ENCODE assay signal across 18 cellular contexts in the genomic region with DNA sequence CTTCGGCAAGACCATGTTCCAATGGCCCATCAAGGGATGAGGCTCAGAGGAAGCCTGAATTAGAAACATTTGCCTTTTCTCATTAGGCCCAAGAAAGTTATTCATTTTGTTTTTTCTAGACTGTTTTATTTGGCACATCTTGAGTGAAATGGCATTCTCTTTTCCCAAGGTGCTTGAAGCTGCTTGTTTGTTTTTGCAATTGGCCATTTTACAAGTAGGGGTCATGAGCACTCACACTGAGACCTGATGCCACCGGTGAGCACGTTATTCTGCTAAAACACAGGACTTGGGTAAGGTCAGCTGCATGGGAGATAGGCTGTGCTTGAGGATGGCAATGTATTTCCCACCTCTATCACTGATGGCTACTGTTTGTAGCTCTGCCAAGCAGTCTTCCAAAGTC.
DNase-seq lines count a peak whose midpoint lies in the region; ATAC-seq and TF ChIP-seq lines count a peak whose summit lies in the region.
"Had no signal": no experiment of that assay in that cellular context is flagged by ENCODE, and none has a peak within 500 bp of the region (broad histone marks: within the 10 kb centered on the region; RNA-seq: fewer than 3 reads in every experiment).

No MANE protein-coding gene starts in this region.

- no peak overlapping the region for H4K8ac ChIP-seq in trophoblast cell (ENCODE audit: low read depth, low read length)

- TF ChIP-seq CTCF in HEK293 (tag by site-specific recombination; IDR thresholded peaks at IDR 0.05) (no peak), thyroid gland (IDR thresholded peaks at IDR 0.05) (no peak)

- no peak overlapping the region for H3K18ac ChIP-seq in trophoblast cell (ENCODE audit: low read length)

- no CpG with 5 or more reads among the region's 3 CpGs for WGBS in trophoblast cell (ENCODE audit: extremely low coverage, insufficient coverage, insufficient read length)
- WGBS in thyroid gland, 2 donors, result 13 to 21% methylated on average over 3 of the region's 3 CpGs

- CTCF ChIA-PET in HEK293 (lab: Yijun Ruan, JAX), result interaction anchor here (0.6 to 0.7 kb wide), 2 partner anchors 219 to 304 kb away, joined by 4 to 7 read pairs; no protein-coding TSS in a partner anchor

- no peak overlapping the region for H3K14ac ChIP-seq in trophoblast cell (ENCODE audit: low read length)

- H3K9ac ChIP-seq in trophoblast cell (ENCODE audit: low read length), result no peak overlapping the region
- H3K9ac ChIP-seq: BLaER1 had no signal

- in situ Hi-C loops in Caki2 (cut with HindIII; ENCODE audit: low pct_unique_long_range_greater_than_20kb, low sequenced_read_pairs), result no loop called here

- H3K27me3 ChIP-seq in trophoblast cell (ENCODE audit: insufficient read depth, low read length), result no peaks in the 10 kb centered on the region
- no peaks in the 10 kb centered on the region for H3K27me3 ChIP-seq in thyroid gland
- H3K27me3 ChIP-seq: BLaER1 had no signal

- H2AFZ ChIP-seq in trophoblast cell (ENCODE audit: insufficient read depth, low read length, poor library complexity), result no peak overlapping the region

- H2BK12ac ChIP-seq in trophoblast cell (ENCODE audit: low read length), result no peak overlapping the region

- H4K91ac ChIP-seq in trophoblast cell (ENCODE audit: low read depth, low read length), result no peak overlapping the region

- no peak overlapping the region for H4K12ac ChIP-seq in trophoblast cell (ENCODE audit: low read depth, low read length)

- TF ChIP-seq POLR2A in thyroid gland (IDR thresholded peaks at IDR 0.05), result no peak

- no peak for ATAC-seq in GM19452 (IDR thresholded peaks at IDR 0.05; ENCODE audit: unreplicated experiment)
- ATAC-seq: CD8-positive, alpha-beta T cell; GM12878 had no signal

- no peak overlapping the region for H2AK5ac ChIP-seq in trophoblast cell (ENCODE audit: low read length)

- H2BK120ac ChIP-seq in trophoblast cell (ENCODE audit: insufficient read depth, low read length, poor library complexity), result no peak overlapping the region

- peak overlapping the region; percentile 63 for H3K23ac ChIP-seq in trophoblast cell (ENCODE audit: low read length)

- no peak overlapping the region for H3K4ac ChIP-seq in trophoblast cell (ENCODE audit: low read depth, low read length)

- H3K4me3 ChIP-seq in HEK293 (ENCODE audit: low read depth, low read length), result no peak overlapping the region
- H3K4me3 ChIP-seq in trophoblast cell (ENCODE audit: low read depth, low read length), result no peak overlapping the region
- no peak overlapping the region for H3K4me3 ChIP-seq in thyroid gland (replicated peaks in 1 of 3)
- H3K4me3 ChIP-seq: BLaER1, GM12878, HAP-1 had no signal

- intact Hi-C loops in thyroid gland (cut with DNase I), result no loop called here

- H3K27ac ChIP-seq in HEK293 (ENCODE audit: extremely low read depth, low read depth, low read length) (no peak overlapping the region), trophoblast cell (ENCODE audit: low read depth, low read length) (no peak overlapping the region), thyroid gland (no peak overlapping the region)
- H3K27ac ChIP-seq: BLaER1, C4-2B had no signal

- H3K79me1 ChIP-seq in trophoblast cell (ENCODE audit: low read length), result no peaks in the 10 kb centered on the region

- no peaks in the 10 kb centered on the region for H3K9me3 ChIP-seq in HEK293 (ENCODE audit: control insufficient read depth, insufficient read depth, low read depth, low read length)
- H3K9me3 ChIP-seq in trophoblast cell (ENCODE audit: insufficient read depth, low read depth, low read length), result peaks cover 1% of the 10 kb centered on the region
- no peaks in the 10 kb centered on the region for H3K9me3 ChIP-seq in thyroid gland
- H3K9me3 ChIP-seq: BLaER1, Caco-2, HAP-1 had no signal

- DNase-seq in Caki2 (ENCODE audit: low read depth) (peak; percentile 56), trophoblast cell (no peak), thyroid gland (peak; percentile 36 to 42)
- no peak for DNase-seq in activated naive CD4-positive, alpha-beta T cell (lab: John Stamatoyannopoulos, UW)
- DNase-seq: Caco-2; CD4-positive, CD25-positive, alpha-beta regulatory T cell; CD8-positive, alpha-beta T cell; DMS 273 treated with DMSO at 0.1 percent for 48 hours; DMS79; EL; GDM1; GOT3 had no signal

- H3K36me3 ChIP-seq in HEK293 (ENCODE audit: control insufficient read depth in 2 of 2, insufficient read depth in 1 of 2, low read length in 2 of 2) (no peaks in the 10 kb centered on the region), trophoblast cell (ENCODE audit: control insufficient read depth in 1 of 2, insufficient read depth in 2 of 2, low read length in 2 of 2) (no peaks in the 10 kb centered on the region), thyroid gland (no peaks in the 10 kb centered on the region)
- H3K36me3 ChIP-seq: BLaER1, HAP-1 had no signal

- H3K4me1 ChIP-seq in HEK293 (ENCODE audit: control insufficient read depth, insufficient read depth, low read length) (no peaks in the 10 kb centered on the region), trophoblast cell (ENCODE audit: control insufficient read depth in 1 of 2, insufficient read depth in 2 of 2, low read length in 2 of 2) (no peaks in the 10 kb centered on the region), thyroid gland (peaks cover 9 to 18% of the 10 kb centered on the region in 2 donors)
- H3K4me1 ChIP-seq: BLaER1, Caco-2, HAP-1 had no signal

- H2BK5ac ChIP-seq in trophoblast cell (ENCODE audit: low read depth, low read length, poor library complexity), result no peak overlapping the region

- H3K4me2 ChIP-seq in trophoblast cell (ENCODE audit: low read length), result no peak overlapping the region
- H3K4me2 ChIP-seq: BLaER1 had no signal

- no peaks in the 10 kb centered on the region for H3K79me2 ChIP-seq in trophoblast cell (ENCODE audit: control insufficient read depth, insufficient read depth, low read length, poor library complexity)

- POLR2A ChIA-PET in HEK293 (lab: Yijun Ruan, JAX), result no interaction called here

TF ChIP-seq in HEK293, 187 proteins besides CTCF, POLR2A, EP300 and RAD21 (continues in another document):
- TF ChIP-seq ZNF146 (tag by site-specific recombination; IDR thresholded peaks at IDR 0.05), result no peak
- no peak for TF ChIP-seq ZNF560 (tag by site-specific recombination; IDR thresholded peaks at IDR 0.05; ENCODE audit: borderline replicate concordance)
- no peak for TF ChIP-seq ZNF174 (tag by site-specific recombination; IDR thresholded peaks at IDR 0.05)
- no peak for TF ChIP-seq ZNF561 (tag by site-specific recombination; IDR thresholded peaks at IDR 0.05; ENCODE audit: borderline replicate concordance)
- no peak for TF ChIP-seq ZNF223 (tag by site-specific recombination; IDR thresholded peaks at IDR 0.05)
- TF ChIP-seq, protein P1, sequence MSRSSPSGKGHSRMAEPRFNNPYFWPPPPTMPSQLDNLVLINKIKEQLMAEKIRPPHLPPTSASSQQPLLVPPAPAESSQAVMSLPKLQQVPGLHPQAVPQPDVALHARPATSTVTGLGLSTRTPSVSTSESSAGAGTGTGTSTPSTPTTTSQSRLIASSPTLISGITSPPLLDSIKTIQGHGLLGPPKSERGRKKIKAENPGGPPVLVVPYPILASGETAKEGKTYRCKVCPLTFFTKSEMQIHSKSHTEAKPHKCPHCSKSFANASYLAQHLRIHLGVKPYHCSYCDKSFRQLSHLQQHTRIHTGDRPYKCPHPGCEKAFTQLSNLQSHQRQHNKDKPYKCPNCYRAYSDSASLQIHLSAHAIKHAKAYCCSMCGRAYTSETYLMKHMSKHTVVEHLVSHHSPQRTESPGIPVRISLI (tag by site-specific recombination; IDR thresholded peaks at IDR 0.05), result no peak
- no peak for TF ChIP-seq ZNF169 (tag by site-specific recombination; IDR thresholded peaks at IDR 0.05)
- no peak for TF ChIP-seq GLIS2 (tag by site-specific recombination; IDR thresholded peaks at IDR 0.05)
- TF ChIP-seq, protein P2, sequence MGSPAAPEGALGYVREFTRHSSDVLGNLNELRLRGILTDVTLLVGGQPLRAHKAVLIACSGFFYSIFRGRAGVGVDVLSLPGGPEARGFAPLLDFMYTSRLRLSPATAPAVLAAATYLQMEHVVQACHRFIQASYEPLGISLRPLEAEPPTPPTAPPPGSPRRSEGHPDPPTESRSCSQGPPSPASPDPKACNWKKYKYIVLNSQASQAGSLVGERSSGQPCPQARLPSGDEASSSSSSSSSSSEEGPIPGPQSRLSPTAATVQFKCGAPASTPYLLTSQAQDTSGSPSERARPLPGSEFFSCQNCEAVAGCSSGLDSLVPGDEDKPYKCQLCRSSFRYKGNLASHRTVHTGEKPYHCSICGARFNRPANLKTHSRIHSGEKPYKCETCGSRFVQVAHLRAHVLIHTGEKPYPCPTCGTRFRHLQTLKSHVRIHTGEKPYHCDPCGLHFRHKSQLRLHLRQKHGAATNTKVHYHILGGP (tag by site-specific recombination; IDR thresholded peaks at IDR 0.05), result no peak
- no peak for TF ChIP-seq ZNF571 (tag by site-specific recombination; IDR thresholded peaks at IDR 0.05)
- no peak for TF ChIP-seq ZNF530 (tag by site-specific recombination; IDR thresholded peaks at IDR 0.05; ENCODE audit: low read depth)
- no peak for TF ChIP-seq MZF1 (tag by site-specific recombination; IDR thresholded peaks at IDR 0.05; ENCODE audit: borderline replicate concordance)
- TF ChIP-seq GLIS1 (tag by site-specific recombination; IDR thresholded peaks at IDR 0.05), result peak; percentile 33
- TF ChIP-seq REPIN1 (tag by site-specific recombination; IDR thresholded peaks at IDR 0.05; ENCODE audit: low read depth), result no peak
- TF ChIP-seq ZNF558 (tag by site-specific recombination; IDR thresholded peaks at IDR 0.05), result no peak
- TF ChIP-seq ZNF394 (tag by site-specific recombination; IDR thresholded peaks at IDR 0.05; ENCODE audit: borderline replicate concordance), result no peak
- no peak for TF ChIP-seq GLI4 (tag by site-specific recombination; IDR thresholded peaks at IDR 0.05)
- TF ChIP-seq ZBTB20 (tag by site-specific recombination; IDR thresholded peaks at IDR 0.05), result no peak
- no peak for TF ChIP-seq ZNF157 (tag by site-specific recombination; IDR thresholded peaks at IDR 0.05)
- TF ChIP-seq ZNF266 (tag by site-specific recombination; IDR thresholded peaks at IDR 0.05; ENCODE audit: low read depth), result no peak
- TF ChIP-seq OSR2 (tag by site-specific recombination; IDR thresholded peaks at IDR 0.05), result peak; percentile 52; the same call in 1 of the 2 replicates
- no peak for TF ChIP-seq ZNF121 (tag by site-specific recombination; IDR thresholded peaks at IDR 0.05)
- TF ChIP-seq ZIC2 (tag by site-specific recombination; IDR thresholded peaks at IDR 0.05), result peak; percentile 17; the same call in 1 of the 2 replicates
- TF ChIP-seq SP7 (tag by site-specific recombination; IDR thresholded peaks at IDR 0.05), result no peak
- TF ChIP-seq ZNF2 (tag by site-specific recombination; IDR thresholded peaks at IDR 0.05), result no peak
- TF ChIP-seq OVOL3 (tag by site-specific recombination; IDR thresholded peaks at IDR 0.05), result peak; percentile 60; the same call in 1 of the 2 replicates
- peak; percentile 86 for TF ChIP-seq FEZF1 (tag by site-specific recombination; IDR thresholded peaks at IDR 0.05)

Comparison
In these comparisons a context has a peak if more than half of its experiments do, and no peak if none do; other contexts are left out.
1. DNase-seq: peak in Caki2 (single experiment) and thyroid gland (2 of 2); none in trophoblast cell (0 of 2) and activated naive CD4-positive, alpha-beta T cell (0 of 4).